1 cellular context compared by ENCODE assay signal in the genomic region with DNA sequence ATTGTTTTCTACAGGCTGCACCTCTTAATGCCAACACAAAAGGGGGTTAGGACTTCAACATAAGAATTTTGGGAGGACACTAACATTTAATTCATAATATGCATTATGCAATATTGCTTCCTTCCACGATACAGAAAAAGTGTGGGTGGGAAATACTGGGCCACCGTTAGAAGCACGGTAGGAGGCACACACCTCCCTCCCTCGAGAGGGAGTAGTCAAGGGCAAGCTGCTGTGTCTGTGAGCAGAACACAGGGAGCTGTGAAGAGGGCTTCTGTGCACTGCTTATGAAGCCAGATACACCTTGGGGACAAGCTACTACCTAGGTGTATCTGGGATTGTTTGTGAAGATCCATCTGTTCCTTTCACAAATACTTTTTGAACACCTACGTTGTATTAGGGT.
TF ChIP-seq lines count a peak whose summit lies in the region.

No MANE protein-coding gene starts in this region.

TF ChIP-seq in IMR-90, 13 proteins besides CTCF, POLR2A, EP300 and RAD21:
- TF ChIP-seq SMC3 (IDR thresholded peaks at IDR 0.05; ENCODE audit: low read depth, low read length) (no peak), RFX5 (IDR thresholded peaks at IDR 0.05; ENCODE audit: low read depth, low read length) (no peak), FOS (IDR thresholded peaks at IDR 0.05; ENCODE audit: low read depth, low read length) (no peak), MXI1 (IDR thresholded peaks at IDR 0.05; ENCODE audit: borderline replicate concordance, low read depth, low read length) (no peak), NFE2L2 (IDR thresholded peaks at IDR 0.05; ENCODE audit: low read depth, low read length) (no peak), CEBPB (IDR thresholded peaks at IDR 0.05; ENCODE audit: low read depth, low read length) (no peak), CHD1 (IDR thresholded peaks at IDR 0.05; ENCODE audit: low read depth, low read length) (no peak), MAZ (IDR thresholded peaks at IDR 0.05; ENCODE audit: borderline replicate concordance, low read depth, low read length) (no peak), RCOR1 (IDR thresholded peaks at IDR 0.05; ENCODE audit: insufficient replicate concordance, low read length) (no peak), MAFK (IDR thresholded peaks at IDR 0.05; ENCODE audit: low read depth, low read length) (no peak), USF2 (IDR thresholded peaks at IDR 0.05; ENCODE audit: low read depth, low read length) (no peak), BHLHE40 (IDR thresholded peaks at IDR 0.05; ENCODE audit: low read depth, low read length) (no peak)
- TF ChIP-seq, protein P1, sequence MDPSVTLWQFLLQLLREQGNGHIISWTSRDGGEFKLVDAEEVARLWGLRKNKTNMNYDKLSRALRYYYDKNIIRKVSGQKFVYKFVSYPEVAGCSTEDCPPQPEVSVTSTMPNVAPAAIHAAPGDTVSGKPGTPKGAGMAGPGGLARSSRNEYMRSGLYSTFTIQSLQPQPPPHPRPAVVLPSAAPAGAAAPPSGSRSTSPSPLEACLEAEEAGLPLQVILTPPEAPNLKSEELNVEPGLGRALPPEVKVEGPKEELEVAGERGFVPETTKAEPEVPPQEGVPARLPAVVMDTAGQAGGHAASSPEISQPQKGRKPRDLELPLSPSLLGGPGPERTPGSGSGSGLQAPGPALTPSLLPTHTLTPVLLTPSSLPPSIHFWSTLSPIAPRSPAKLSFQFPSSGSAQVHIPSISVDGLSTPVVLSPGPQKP (IDR thresholded peaks at IDR 0.05; ENCODE audit: borderline replicate concordance, low read depth, low read length) = no peak
